Comparison of ENCODE assay signal across 20 cellular contexts in genomic region chr6:142404751-142405150, GRCh38.
DNase-seq lines count a peak whose midpoint lies in the region; ATAC-seq, FAIRE-seq and TF ChIP-seq lines count a peak whose summit lies in the region.
"Had no signal": no experiment of that assay in that cellular context is flagged by ENCODE, and none has a peak within 500 bp of the region (broad histone marks: within the 10 kb centered on the region; RNA-seq: fewer than 3 reads in every experiment).

No MANE protein-coding gene starts in this region.

- H3K4me2 ChIP-seq in PC-3 (ENCODE audit: low read length) (no peak overlapping the region), endothelial cell of umbilical vein (ENCODE audit: insufficient read depth, low read length) (no peak overlapping the region), HepG2 (ENCODE audit: low read depth, low read length) (no peak overlapping the region)
- H3K4me2 ChIP-seq: BLaER1 had no signal

- H3K4me3 ChIP-seq in PC-3 (ENCODE audit: low read length), result no peak overlapping the region
- H3K4me3 ChIP-seq in endothelial cell of umbilical vein (replicated peaks in 1 of 3; ENCODE audit: insufficient read depth in 1 of 3, low read depth in 1 of 3, low read length in 3 of 3), result no peak overlapping the region
- H3K4me3 ChIP-seq in HepG2 (replicated peaks in 1 of 3; ENCODE audit: insufficient read depth in 1 of 3, low read depth in 2 of 3, low read length in 3 of 3), result no peak overlapping the region
- H3K4me3 ChIP-seq: BLaER1, GM23248, HAP-1, K562 had no signal

- intact Hi-C loops in PC-3 (cut with micrococcal nuclease), result no loop called here
- intact Hi-C loops in endothelial cell of umbilical vein (cut with micrococcal nuclease), result loop anchor here (10.0 kb wide), 1 partner anchor 540 kb away; the partner anchor contains the start of gene HIVEP2
- intact Hi-C loops in HepG2 (cut with micrococcal nuclease; ENCODE audit: unreplicated experiment), result loop anchor here (5.0 kb wide), 1 partner anchor 257 kb away; the partner anchor contains the start of genes NMBR and VTA1

- H3K9me1 ChIP-seq in endothelial cell of umbilical vein (replicated peaks; ENCODE audit: control insufficient read depth, extremely low read depth, insufficient read depth, low read length), result no peaks in the 10 kb centered on the region

- DNase-seq in PC-3 (no peak), endothelial cell of umbilical vein (ENCODE audit: low read depth, low spot score) (peak; percentile 32), HepG2 (ENCODE audit: low spot score) (peak; percentile 85), progenitor cell of endocrine pancreas (ENCODE audit: low spot score, unreplicated experiment) (no peak), HEK293T (ENCODE audit: extremely low spot score) (no peak), cortex of kidney (lab: John Stamatoyannopoulos, UW) (no peak)
- DNase-seq in activated CD4-positive, alpha-beta T cell treated with anti-CD3 and anti-CD28 coated beads for 48 hours, result no peak
- DNase-seq: 8988T; CD4-positive, alpha-beta memory T cell; DMS153; DMS79; GDM1; GM23248 had no signal

- H3K4me3 Mint-ChIP-seq in progenitor cell of endocrine pancreas (ENCODE audit: low read depth), result no peak overlapping the region
- H3K4me3 Mint-ChIP-seq: CD14-positive monocyte; CD4-positive, alpha-beta memory T cell had no signal

- H3K4me1 ChIP-seq in PC-3 (ENCODE audit: insufficient read depth, low read length) (peaks cover 7% of the 10 kb centered on the region), endothelial cell of umbilical vein (ENCODE audit: control insufficient read depth, extremely low read depth, insufficient read depth, low read length) (peaks cover 69% of the 10 kb centered on the region), HepG2 (ENCODE audit: insufficient read depth, low read length) (peaks cover 23% of the 10 kb centered on the region)
- H3K4me1 ChIP-seq: BLaER1, HAP-1 had no signal

- peak overlapping the region; percentile 73 for H3K27ac Mint-ChIP-seq in progenitor cell of endocrine pancreas
- H3K27ac Mint-ChIP-seq: CD4-positive, alpha-beta memory T cell had no signal

- POLR2A ChIA-PET in PC-3 (lab: Charles Lee; ENCODE audit: unreplicated experiment) (interaction anchor here (0.6 kb wide), 1 partner anchor 136 kb away, joined by 4 read pairs; no protein-coding TSS in a partner anchor), endothelial cell of umbilical vein (lab: Charles Lee) (no interaction called here), HepG2 (lab: Yijun Ruan, JAX) (interaction anchor here (1.2 kb wide), 1 partner anchor 29 kb away, joined by 3 read pairs; no protein-coding TSS in a partner anchor), HEK293T (lab: Yijun Ruan, JAX) (no interaction called here)

- H3F3A ChIP-seq in PC-3 (ENCODE audit: low read length, unreplicated experiment), result no peaks in the 10 kb centered on the region

- peaks cover 19% of the 10 kb centered on the region for H3K36me3 Mint-ChIP-seq in progenitor cell of endocrine pancreas (ENCODE audit: insufficient read depth)
- H3K36me3 Mint-ChIP-seq: CD14-positive monocyte; CD4-positive, alpha-beta memory T cell had no signal

- TF ChIP-seq EP300 in HepG2 (IDR thresholded peaks at IDR 0.05; ENCODE audit: low read depth in 2 of 2, low read length in 2 of 2) (peak in 1 of 2 experiments; percentile 36; a peak in 1 of 4 replicates), HepG2 (CRISPR knock-in tag; IDR thresholded peaks at IDR 0.05; ENCODE audit: borderline replicate concordance) (no peak)

- CTCF ChIA-PET in PC-3 (lab: Charles Lee), result no interaction called here
- CTCF ChIA-PET in endothelial cell of umbilical vein (lab: Charles Lee), result interaction anchor here (1.8 kb wide), 1 partner anchor 17 kb away, joined by 7 read pairs; no protein-coding TSS in a partner anchor
- CTCF ChIA-PET in HepG2 (lab: Yijun Ruan, JAX; ENCODE audit: low intra/inter-chr PET ratio, low total read pairs), result no interaction called here
- CTCF ChIA-PET in HEK293T (lab: Yijun Ruan, JAX), result no interaction called here

- H3K9ac ChIP-seq in PC-3 (ENCODE audit: low read length) (no peak overlapping the region), endothelial cell of umbilical vein (replicated peaks; ENCODE audit: extremely low read depth, insufficient read depth, low read length) (no peak overlapping the region), HepG2 (ENCODE audit: insufficient read depth, low read depth, low read length) (no peak overlapping the region)
- H3K9ac ChIP-seq: BLaER1, GM23248 had no signal

- H3K79me2 ChIP-seq in PC-3 (ENCODE audit: low read length), result no peaks in the 10 kb centered on the region
- no peaks in the 10 kb centered on the region for H3K79me2 ChIP-seq in endothelial cell of umbilical vein (ENCODE audit: control insufficient read depth, insufficient read depth, low read length)
- H3K79me2 ChIP-seq in HepG2 (ENCODE audit: insufficient read depth, low read length), result no peaks in the 10 kb centered on the region

- ATAC-seq in PC-3, result no peak; the same call in 1 of the 2 replicates
- ATAC-seq in HepG2, result peak; percentile 95
- ATAC-seq in HG02678 (IDR thresholded peaks at IDR 0.05; ENCODE audit: unreplicated experiment), result no peak
- ATAC-seq: K562 had no signal

- H3K27ac ChIP-seq in PC-3 (ENCODE audit: low read length) (no peak overlapping the region), endothelial cell of umbilical vein (ENCODE audit: insufficient read depth, low read depth, low read length) (no peak overlapping the region), HepG2 (ENCODE audit: extremely low read length, insufficient read depth, low read length) (peak overlapping the region; percentile 18)
- H3K27ac ChIP-seq: BLaER1, GM23248 had no signal

- WGBS in HepG2 (ENCODE audit: low lambda C conversion rate), result 67% methylated on average over 3 of the region's 3 CpGs

- BruUV-seq in PC-3 (replicated peaks; lab: Mats Ljungman, UMichigan), result TSS peak; percentile 17
- BruUV-seq in endothelial cell of umbilical vein (replicated peaks; lab: Mats Ljungman, UMichigan), result no TSS peak
- no TSS peak for BruUV-seq in HepG2 (replicated peaks; lab: Mats Ljungman, UMichigan)

- peaks cover 24% of the 10 kb centered on the region for H3K4me1 Mint-ChIP-seq in progenitor cell of endocrine pancreas (ENCODE audit: low read depth)
- H3K4me1 Mint-ChIP-seq: CD14-positive monocyte had no signal

- dilution Hi-C loops in endothelial cell of umbilical vein (cut with MboI; ENCODE audit: extremely low pct_ligation_motif_present, low sequenced_read_pairs), result no loop called here

- no peaks in the 10 kb centered on the region for H3K27me3 ChIP-seq in PC-3 (ENCODE audit: low read length)
- no peaks in the 10 kb centered on the region for H3K27me3 ChIP-seq in endothelial cell of umbilical vein (ENCODE audit: control insufficient read depth in 2 of 2, insufficient read depth in 2 of 2, low read length in 2 of 2)
- no peaks in the 10 kb centered on the region for H3K27me3 ChIP-seq in HepG2 (ENCODE audit: control insufficient read depth in 1 of 2, insufficient read depth in 2 of 2, low read length in 2 of 2)
- H3K27me3 ChIP-seq: BLaER1 had no signal

- TF ChIP-seq RAD21 in HepG2 (CRISPR knock-in tag; IDR thresholded peaks at IDR 0.05), result no peak

- H4K20me1 ChIP-seq in PC-3 (ENCODE audit: low read length) (no peaks in the 10 kb centered on the region), endothelial cell of umbilical vein (replicated peaks; ENCODE audit: control insufficient read depth, extremely low read depth, insufficient read depth, low read length) (no peaks in the 10 kb centered on the region), HepG2 (ENCODE audit: insufficient read depth, low read length) (no peaks in the 10 kb centered on the region)
- H4K20me1 ChIP-seq: BLaER1 had no signal

- no peak for TF ChIP-seq POLR2A in endothelial cell of umbilical vein (IDR thresholded peaks at IDR 0.05; ENCODE audit: low read depth, low read length)
- TF ChIP-seq POLR2A in HepG2 (IDR thresholded peaks at IDR 0.05; ENCODE audit: insufficient read depth in 1 of 2, low read depth in 2 of 2, low read length in 2 of 2), result no peak

- H3K9me3 ChIP-seq in PC-3 (ENCODE audit: low read length) (no peaks in the 10 kb centered on the region), endothelial cell of umbilical vein (replicated peaks; ENCODE audit: control insufficient read depth, insufficient read depth, low read length) (no peaks in the 10 kb centered on the region), HepG2 (ENCODE audit: low read length) (no peaks in the 10 kb centered on the region)
- H3K9me3 ChIP-seq: BLaER1, HAP-1 had no signal

- H3K9me2 ChIP-seq in PC-3 (replicated peaks; ENCODE audit: low read length), result no peaks in the 10 kb centered on the region

- no peak overlapping the region for H2AFZ ChIP-seq in PC-3 (ENCODE audit: low read length)
- no peak overlapping the region for H2AFZ ChIP-seq in endothelial cell of umbilical vein (ENCODE audit: low read depth, low read length)
- H2AFZ ChIP-seq in HepG2 (ENCODE audit: low read length), result no peak overlapping the region
- H2AFZ ChIP-seq: GM23248 had no signal

- no peak for FAIRE-seq in endothelial cell of umbilical vein (lab: Jason Lieb, UNC)
- FAIRE-seq in HepG2 (lab: Jason Lieb, UNC), result no peak
- FAIRE-seq: GM12892, GM18507, K562 had no signal

- no peaks in the 10 kb centered on the region for H3K27me3 Mint-ChIP-seq in progenitor cell of endocrine pancreas

- H3K36me3 ChIP-seq in PC-3 (ENCODE audit: low read depth, low read length), result peaks cover 44% of the 10 kb centered on the region
- H3K36me3 ChIP-seq in endothelial cell of umbilical vein (ENCODE audit: control insufficient read depth in 2 of 2, extremely low read depth in 1 of 2, insufficient read depth in 2 of 2, low read length in 2 of 2), result peaks cover 5% of the 10 kb centered on the region in 2 experiments
- H3K36me3 ChIP-seq in HepG2 (replicated peaks in 1 of 2; ENCODE audit: control insufficient read depth in 1 of 2, insufficient read depth in 2 of 2, low read length in 2 of 2), result peaks cover 13 to 84% of the 10 kb centered on the region in 2 experiments
- H3K36me3 ChIP-seq: BLaER1, HAP-1 had no signal

- in situ Hi-C loops in HepG2 (cut with HindIII; ENCODE audit: extremely low pct_ligation_motif_present, low pct_unique_long_range_greater_than_20kb), result no loop called here

- TF ChIP-seq CTCF in PC-3 (conservative IDR thresholded peaks at IDR 0.05; ENCODE audit: low read depth, low read length), result no peak
- no peak for TF ChIP-seq CTCF in endothelial cell of umbilical vein (IDR thresholded peaks at IDR 0.05; ENCODE audit: extremely low read depth in 1 of 2, insufficient read depth in 1 of 2, low read depth in 1 of 2, low read length in 2 of 2)
- no peak for TF ChIP-seq CTCF in HepG2 (CRISPR knock-in tag; IDR thresholded peaks at IDR 0.05)
- TF ChIP-seq CTCF in progenitor cell of endocrine pancreas (IDR thresholded peaks at IDR 0.05; ENCODE audit: unreplicated experiment), result no peak

- H3K9me3 Mint-ChIP-seq in progenitor cell of endocrine pancreas (ENCODE audit: low read depth), result no peaks in the 10 kb centered on the region
- H3K9me3 Mint-ChIP-seq: CD14-positive monocyte had no signal

TF ChIP-seq in endothelial cell of umbilical vein, 7 proteins besides CTCF, POLR2A, EP300 and RAD21 (continues in another document):
- TF ChIP-seq GATA2 (IDR thresholded peaks at IDR 0.05; ENCODE audit: insufficient read depth, insufficient read length, low read depth, low read length), result no peak

TF ChIP-seq in HepG2, 621 proteins besides CTCF, POLR2A, EP300 and RAD21 (continues in another document):
- no peak for TF ChIP-seq MLLT10 (CRISPR knock-in tag; IDR thresholded peaks at IDR 0.05)

Comparison
In these comparisons a context has a peak if more than half of its experiments do, and no peak if none do; other contexts are left out.
1. DNase-seq: peak in endothelial cell of umbilical vein (single experiment) and HepG2 (single experiment); none in PC-3 (single experiment), progenitor cell of endocrine pancreas (single experiment), HEK293T (single experiment), cortex of kidney (single experiment) and activated CD4-positive, alpha-beta T cell treated with anti-CD3 and anti-CD28 coated beads for 48 hours (single experiment).
2. POLR2A ChIA-PET loops: an anchor here in PC-3 (0.6 kb wide) and HepG2 (1.2 kb wide); none called in endothelial cell of umbilical vein and HEK293T.